ENCODE assay signal across 14 cellular contexts in genomic region chr5:119393746-119394145, GRCh38. TPM values are rescaled to one million over a fixed set of nuclear protein-coding genes. Genes with fewer than 3 reads are reported as not detected.
DNase-seq lines count a peak whose midpoint lies in the region; ATAC-seq, FAIRE-seq and TF ChIP-seq lines count a peak whose summit lies in the region.
"Had no signal": no experiment of that assay in that cellular context is flagged by ENCODE, and none has a peak within 500 bp of the region (broad histone marks: within the 10 kb centered on the region; RNA-seq: fewer than 3 reads in every experiment).

No MANE protein-coding gene starts in this region.

- WGBS in small intestine, 3 donors: 65 to 91% (median 68%) methylated on average over 1 of the region's 1 CpG

- peaks cover 30 to 94% (median 65%) of the 10 kb centered on the region in 4 donors for H3K4me1 Mint-ChIP-seq in naive thymus-derived CD8-positive, alpha-beta T cell
- peaks cover 12% of the 10 kb centered on the region for H3K4me1 Mint-ChIP-seq in progenitor cell of endocrine pancreas (ENCODE audit: low read depth)

- H3K4me1 ChIP-seq in OCI-LY7 (ENCODE audit: insufficient read depth, low read length, poor library complexity, severe bottlenecking) (peaks cover 73% of the 10 kb centered on the region), small intestine (ENCODE audit: control insufficient read depth in 2 of 2, insufficient read depth in 1 of 2, low read depth in 1 of 2, low read length in 1 of 2) (no peaks in the 10 kb centered on the region), Karpas-422 (ENCODE audit: low read length) (peaks cover 66% of the 10 kb centered on the region)
- H3K4me1 ChIP-seq: right atrium auricular region had no signal

- TF ChIP-seq CTCF in OCI-LY7 (conservative IDR thresholded peaks at IDR 0.05; ENCODE audit: low read length) (no peak), brain microvascular endothelial cell (IDR thresholded peaks at IDR 0.05; ENCODE audit: low read depth, low read length, missing control alignments) (no peak), progenitor cell of endocrine pancreas (IDR thresholded peaks at IDR 0.05; ENCODE audit: unreplicated experiment) (no peak)

- H3K36me3 ChIP-seq in OCI-LY7 (ENCODE audit: insufficient read depth, low read length): peaks cover 46% of the 10 kb centered on the region
- no peaks in the 10 kb centered on the region for H3K36me3 ChIP-seq in brain microvascular endothelial cell (replicated peaks)
- no peaks in the 10 kb centered on the region for H3K36me3 ChIP-seq in small intestine (ENCODE audit: control insufficient read depth in 2 of 2, insufficient read depth in 2 of 2, low read length in 2 of 2)
- H3K36me3 ChIP-seq in Karpas-422 (ENCODE audit: insufficient read depth, low read length): peaks cover 16% of the 10 kb centered on the region
- H3K36me3 ChIP-seq: right atrium auricular region had no signal

- no peaks in the 10 kb centered on the region for H3K27me3 Mint-ChIP-seq in naive thymus-derived CD8-positive, alpha-beta T cell
- H3K27me3 Mint-ChIP-seq in progenitor cell of endocrine pancreas: no peaks in the 10 kb centered on the region

- H3K4me2 ChIP-seq in OCI-LY7 (ENCODE audit: low read length) (no peak overlapping the region), Karpas-422 (ENCODE audit: low read depth, low read length, poor library complexity, severe bottlenecking) (no peak overlapping the region)

- H2AFZ ChIP-seq in OCI-LY7 (ENCODE audit: low read length) (no peak overlapping the region), Karpas-422 (ENCODE audit: low read length) (no peak overlapping the region)

- BruUV-seq in OCI-LY7 (replicated peaks; lab: Mats Ljungman, UMichigan): TSS peak; percentile 57

- H3K79me2 ChIP-seq in OCI-LY7 (ENCODE audit: insufficient read depth, low read depth, low read length) (peaks cover 50% of the 10 kb centered on the region), Karpas-422 (ENCODE audit: low read length) (0 out of 2 replicates have a peak, but pooled peaks cover 2% of the 10 kb centered on the region)

- no peak for ATAC-seq in naive thymus-derived CD8-positive, alpha-beta T cell

- DNase-seq in EL: peak; percentile 51
- DNase-seq in OCI-LY7 (ENCODE audit: low spot score): no peak
- no peak for DNase-seq in brain microvascular endothelial cell
- no peak for DNase-seq in naive thymus-derived CD8-positive, alpha-beta T cell
- no peak for DNase-seq in progenitor cell of endocrine pancreas (ENCODE audit: low spot score, unreplicated experiment)
- DNase-seq in NCI-H446 treated with DMSO at 0.1 percent for 48 hours (lab: John Stamatoyannopoulos, UW): no peak
- DNase-seq in small intestine: no peak
- no peak for DNase-seq in Karpas-422
- DNase-seq: DMS 273 treated with DMSO at 0.1 percent for 48 hours, glutamatergic neuron, mesendoderm, NCI-H1105, T1000 had no signal

- in situ Hi-C loops in brain microvascular endothelial cell (cut with HindIII; ENCODE audit: low pct_ligation_motif_present, low sequenced_read_pairs): no loop called here

- H3K9me3 Mint-ChIP-seq in naive thymus-derived CD8-positive, alpha-beta T cell: no peaks in the 10 kb centered on the region
- no peaks in the 10 kb centered on the region for H3K9me3 Mint-ChIP-seq in progenitor cell of endocrine pancreas (ENCODE audit: low read depth)

- intact Hi-C loops in OCI-LY7 (cut with micrococcal nuclease; ENCODE audit: unreplicated experiment): no loop called here

- no peak overlapping the region for H3K9ac ChIP-seq in Karpas-422 (ENCODE audit: low read length)

- H3K27ac Mint-ChIP-seq in naive thymus-derived CD8-positive, alpha-beta T cell: peak overlapping the region in 7 of 10 donors; percentile 32 to 80 (median 58)
- no peak overlapping the region for H3K27ac Mint-ChIP-seq in progenitor cell of endocrine pancreas

- no peaks in the 10 kb centered on the region for H3K9me2 ChIP-seq in OCI-LY7 (ENCODE audit: insufficient read depth, low read length)
- no peaks in the 10 kb centered on the region for H3K9me2 ChIP-seq in Karpas-422 (replicated peaks; ENCODE audit: insufficient read depth, low read length)

- H3K27ac ChIP-seq in OCI-LY7 (ENCODE audit: low read depth, low read length, poor library complexity, severe bottlenecking): no peak overlapping the region
- peak overlapping the region; percentile 61 for H3K27ac ChIP-seq in brain microvascular endothelial cell
- H3K27ac ChIP-seq in small intestine (ENCODE audit: low read depth in 1 of 2, low read length in 1 of 2): no peak overlapping the region
- no peak overlapping the region for H3K27ac ChIP-seq in Karpas-422 (ENCODE audit: low read length)
- H3K27ac ChIP-seq: right atrium auricular region had no signal

- CTCF ChIA-PET in OCI-LY7 (lab: Charles Lee; ENCODE audit: unreplicated experiment): no interaction called here

- H4K20me1 ChIP-seq in OCI-LY7 (ENCODE audit: insufficient read depth, low read length) (peaks cover 4% of the 10 kb centered on the region; the same call in 1 of the 2 replicates), Karpas-422 (ENCODE audit: insufficient read depth, low read depth, low read length) (peaks cover 37% of the 10 kb centered on the region)

- POLR2A ChIA-PET in OCI-LY7 (lab: Charles Lee): interaction anchor here (0.7 to 2.2 kb wide), 9 partner anchors 9 to 162 kb away, joined by 3 to 7 read pairs (median 3); no protein-coding TSS in a partner anchor
- POLR2A ChIA-PET in naive thymus-derived CD8-positive, alpha-beta T cell (lab: Charles Lee): interaction anchor here (0.7 kb wide), 1 partner anchor 78 kb away, joined by 3 read pairs; no protein-coding TSS in a partner anchor

- H3K4me3 ChIP-seq in OCI-LY7 (ENCODE audit: low read depth, low read length, poor library complexity, severe bottlenecking) (no peak overlapping the region), brain microvascular endothelial cell (ENCODE audit: low read depth, low read length) (no peak overlapping the region), small intestine (ENCODE audit: low read depth in 1 of 2, low read length in 2 of 2) (no peak overlapping the region), Karpas-422 (ENCODE audit: low read length) (no peak overlapping the region)
- H3K4me3 ChIP-seq: right atrium auricular region had no signal

- no peak for FAIRE-seq in small intestine (lab: Jason Lieb, UNC)

- H3K36me3 Mint-ChIP-seq in naive thymus-derived CD8-positive, alpha-beta T cell: peaks cover 0 to 63% (median 31%) of the 10 kb centered on the region in 3 donors
- peaks cover 3% of the 10 kb centered on the region for H3K36me3 Mint-ChIP-seq in progenitor cell of endocrine pancreas (ENCODE audit: insufficient read depth)

- no peaks in the 10 kb centered on the region for H3K9me3 ChIP-seq in OCI-LY7 (ENCODE audit: low read length)
- H3K9me3 ChIP-seq in small intestine (ENCODE audit: control insufficient read depth, low read depth): no peaks in the 10 kb centered on the region
- H3K9me3 ChIP-seq in Karpas-422 (ENCODE audit: low read length): no peaks in the 10 kb centered on the region
- H3K9me3 ChIP-seq: right atrium auricular region had no signal

- H3K27me3 ChIP-seq in brain microvascular endothelial cell (replicated peaks) (no peaks in the 10 kb centered on the region), small intestine (ENCODE audit: control insufficient read depth in 2 of 2, insufficient read depth in 2 of 2, low read length in 2 of 2) (no peaks in the 10 kb centered on the region), Karpas-422 (ENCODE audit: low read length) (no peaks in the 10 kb centered on the region)
- H3K27me3 ChIP-seq: right atrium auricular region had no signal

- H3K4me3 Mint-ChIP-seq in naive thymus-derived CD8-positive, alpha-beta T cell: no peak overlapping the region
- H3K4me3 Mint-ChIP-seq in progenitor cell of endocrine pancreas (ENCODE audit: low read depth): no peak overlapping the region

RNA-seq across cellular contexts. Expression of gene TNFAIP8, which starts 37.9 kb away (rescaled TPM):
- 92.9 and 95.1 TPM in 2 replicates for total RNA-seq in OCI-LY7 (2014; rRNA removed; shearing (Covaris generic))
- total RNA-seq in OCI-LY7 (2022): 75.4 and 94.5 TPM in 2 replicates
- total RNA-seq in naive thymus-derived CD8-positive, alpha-beta T cell: 100 to 1,000 TPM; 176 to 177 TPM
- 100 to 1,000 TPM; 175 to 220 (median 188) TPM for polyA plus RNA-seq in naive thymus-derived CD8-positive, alpha-beta T cell
- 8.0 and 9.3 TPM in 2 replicates for total RNA-seq in progenitor cell of endocrine pancreas
- 10 to 100 TPM in 2 of 3 donors, 1 to 10 TPM in 1; 8.5 to 11.6 (median 10.3) TPM for polyA plus RNA-seq in small intestine
- total RNA-seq in Karpas-422 (2014; rRNA removed; shearing (Covaris generic); ENCODE audit: low replicate concordance): 34.5 and 58.7 TPM in 2 replicates

RNA-seq across cellular contexts. Expression of gene HSD17B4, which starts 58.6 kb away (rescaled TPM):
- 55.4 and 81.4 TPM in 2 replicates for total RNA-seq in OCI-LY7 (2014; rRNA removed; shearing (Covaris generic))
- total RNA-seq in OCI-LY7 (2022) (99.9 and 145 TPM in 2 replicates), progenitor cell of endocrine pancreas (248 and 285 TPM in 2 replicates)
- total RNA-seq in naive thymus-derived CD8-positive, alpha-beta T cell: 10 to 100 TPM; 49.4 to 51.7 TPM
- 10 to 100 TPM; 43.3 to 64.9 (median 47.3) TPM for polyA plus RNA-seq in naive thymus-derived CD8-positive, alpha-beta T cell
- polyA plus RNA-seq in small intestine: 100 to 1,000 TPM; 213 to 424 (median 262) TPM
- total RNA-seq in Karpas-422 (2014; rRNA removed; shearing (Covaris generic); ENCODE audit: low replicate concordance): 57.6 and 127 TPM in 2 replicates
